In the genomic region with DNA sequence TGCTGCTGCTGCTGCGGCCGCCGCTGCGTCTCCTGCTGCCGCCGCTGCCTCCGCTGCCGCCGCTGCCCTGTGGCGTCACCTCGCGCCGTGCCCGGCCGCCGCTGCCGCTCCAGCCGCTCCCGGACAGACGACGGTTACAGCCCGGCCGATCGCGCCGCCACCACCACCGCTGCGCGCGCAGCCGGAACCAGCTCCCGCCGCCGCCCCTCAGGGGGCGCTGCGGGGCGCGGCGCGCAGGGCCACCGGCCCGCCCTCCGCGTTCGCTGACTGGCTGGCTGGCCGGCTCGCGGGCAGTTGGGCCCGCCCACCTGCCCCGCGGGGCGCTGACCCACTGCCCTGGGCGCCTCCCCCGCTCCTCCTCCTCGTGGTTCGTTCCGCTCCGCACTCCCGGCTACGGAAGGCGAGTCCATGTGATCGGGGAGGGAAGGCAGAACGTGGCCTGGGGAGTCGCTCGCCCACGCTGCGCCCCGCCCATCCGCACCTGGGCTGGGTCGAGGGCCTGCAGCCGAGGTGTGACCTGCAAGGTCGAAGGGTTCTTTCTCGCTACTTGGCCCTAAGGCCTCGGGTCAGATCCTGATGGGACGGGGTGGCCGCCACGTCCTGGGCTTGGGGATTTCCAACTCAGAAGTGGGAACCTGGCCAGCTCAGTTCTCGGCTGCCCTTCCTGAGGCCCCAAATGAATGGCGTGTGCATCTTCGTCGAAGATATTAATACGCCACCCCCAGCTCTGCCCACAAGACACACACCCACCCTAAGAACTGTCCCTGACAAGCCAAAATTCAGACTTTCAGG, we compare ENCODE assay signal across 1 cellular context.
TF ChIP-seq lines count a peak whose summit lies in the region.

Gene PTP4A2, minus strand, starts transcription at position 185 of the 792 bp plus-strand sequence. CDS start 19,303 bp downstream, outside the sequence.

TF ChIP-seq in K562, 482 proteins besides CTCF, POLR2A, EP300 and RAD21 (continued from another document and continues in another):
- TF ChIP-seq CCAR2 (IDR thresholded peaks at IDR 0.05; ENCODE audit: low read depth, low read length) (no peak), TCFL5 (CRISPR knock-in tag; conservative IDR thresholded peaks at IDR 0.05) (no peak), ZNF121 (CRISPR knock-in tag; conservative IDR thresholded peaks at IDR 0.05) (no peak), PURB (CRISPR knock-in tag; IDR thresholded peaks at IDR 0.05; ENCODE audit: low read depth) (no peak), SRSF3 (IDR thresholded peaks at IDR 0.05; ENCODE audit: insufficient read depth, low read length) (no peak), USF2 (CRISPR knock-in tag; IDR thresholded peaks at IDR 0.05) (no peak; the same call in 1 of the 2 replicates), MEF2A (IDR thresholded peaks at IDR 0.05; ENCODE audit: control insufficient read depth, low read depth, low read length) (no peak), MTA3 (IDR thresholded peaks at IDR 0.05; ENCODE audit: borderline replicate concordance) (peak; percentile 94), FOXP1 (CRISPR knock-in tag; IDR thresholded peaks at IDR 0.05) (peak; percentile 83), YY1 (IDR thresholded peaks at IDR 0.05; ENCODE audit: borderline replicate concordance in 1 of 3, control insufficient read depth in 1 of 3, extremely low read depth in 1 of 3, insufficient read depth in 3 of 3, insufficient read length in 1 of 3, insufficient replicate concordance in 2 of 3, low read depth in 1 of 3, low read length in 2 of 3) (peak in 2 of 3 experiments; percentile 57 to 79), ZKSCAN8 (CRISPR knock-in tag; IDR thresholded peaks at IDR 0.05) (no peak), DDX20 (tag; IDR thresholded peaks at IDR 0.05; ENCODE audit: low read depth) (no peak), NFE2 (IDR thresholded peaks at IDR 0.05; ENCODE audit: low read depth) (0 out of 2 replicates have a peak, but pooled peaks have one; percentile 15), POLR3G (IDR thresholded peaks at IDR 0.05; ENCODE audit: extremely low read depth, insufficient read length, insufficient replicate concordance) (no peak), ZFP36 (IDR thresholded peaks at IDR 0.05; ENCODE audit: low read depth, low read length, partially characterized antibody) (peak; percentile 3), STAT5B (CRISPR knock-in tag; IDR thresholded peaks at IDR 0.05) (no peak), ZNF785 (CRISPR knock-in tag; IDR thresholded peaks at IDR 0.05) (no peak), ZNF146 (CRISPR knock-in tag; IDR thresholded peaks at IDR 0.05; ENCODE audit: unreplicated experiment) (peak; percentile 37), ZBTB1 (CRISPR knock-in tag; IDR thresholded peaks at IDR 0.05; ENCODE audit: borderline replicate concordance, low read depth) (no peak; the same call in 1 of the 2 replicates), SUPT5H (IDR thresholded peaks at IDR 0.05) (peak; percentile 60), ZNF444 (CRISPR knock-in tag; IDR thresholded peaks at IDR 0.05) (no peak), KAT7 (CRISPR knock-in tag; IDR thresholded peaks at IDR 0.05; ENCODE audit: borderline replicate concordance) (peak; percentile 78; the same call in 1 of the 2 replicates), EWSR1 (IDR thresholded peaks at IDR 0.05; ENCODE audit: borderline replicate concordance, low read depth, partially characterized antibody) (no peak), ZSCAN29 (IDR thresholded peaks at IDR 0.05) (no peak), CREM (IDR thresholded peaks at IDR 0.05; ENCODE audit: low read depth) (peak; percentile 95), HMGN3 (IDR thresholded peaks at IDR 0.05; ENCODE audit: borderline replicate concordance, extremely low read depth, insufficient read length, low read depth, low read length) (peak; percentile 99), MGA (IDR thresholded peaks at IDR 0.05) (peak; percentile 100)
- TF ChIP-seq, protein P1, sequence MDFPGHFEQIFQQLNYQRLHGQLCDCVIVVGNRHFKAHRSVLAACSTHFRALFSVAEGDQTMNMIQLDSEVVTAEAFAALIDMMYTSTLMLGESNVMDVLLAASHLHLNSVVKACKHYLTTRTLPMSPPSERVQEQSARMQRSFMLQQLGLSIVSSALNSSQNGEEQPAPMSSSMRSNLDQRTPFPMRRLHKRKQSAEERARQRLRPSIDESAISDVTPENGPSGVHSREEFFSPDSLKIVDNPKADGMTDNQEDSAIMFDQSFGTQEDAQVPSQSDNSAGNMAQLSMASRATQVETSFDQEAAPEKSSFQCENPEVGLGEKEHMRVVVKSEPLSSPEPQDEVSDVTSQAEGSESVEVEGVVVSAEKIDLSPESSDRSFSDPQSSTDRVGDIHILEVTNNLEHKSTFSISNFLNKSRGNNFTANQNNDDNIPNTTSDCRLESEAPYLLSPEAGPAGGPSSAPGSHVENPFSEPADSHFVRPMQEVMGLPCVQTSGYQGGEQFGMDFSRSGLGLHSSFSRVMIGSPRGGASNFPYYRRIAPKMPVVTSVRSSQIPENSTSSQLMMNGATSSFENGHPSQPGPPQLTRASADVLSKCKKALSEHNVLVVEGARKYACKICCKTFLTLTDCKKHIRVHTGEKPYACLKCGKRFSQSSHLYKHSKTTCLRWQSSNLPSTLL (IDR thresholded peaks at IDR 0.05), result no peak
- TF ChIP-seq, protein P2, sequence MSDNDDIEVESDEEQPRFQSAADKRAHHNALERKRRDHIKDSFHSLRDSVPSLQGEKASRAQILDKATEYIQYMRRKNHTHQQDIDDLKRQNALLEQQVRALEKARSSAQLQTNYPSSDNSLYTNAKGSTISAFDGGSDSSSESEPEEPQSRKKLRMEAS (CRISPR knock-in tag; IDR thresholded peaks at IDR 0.05), result peak; percentile 100
- TF ChIP-seq, protein P3, sequence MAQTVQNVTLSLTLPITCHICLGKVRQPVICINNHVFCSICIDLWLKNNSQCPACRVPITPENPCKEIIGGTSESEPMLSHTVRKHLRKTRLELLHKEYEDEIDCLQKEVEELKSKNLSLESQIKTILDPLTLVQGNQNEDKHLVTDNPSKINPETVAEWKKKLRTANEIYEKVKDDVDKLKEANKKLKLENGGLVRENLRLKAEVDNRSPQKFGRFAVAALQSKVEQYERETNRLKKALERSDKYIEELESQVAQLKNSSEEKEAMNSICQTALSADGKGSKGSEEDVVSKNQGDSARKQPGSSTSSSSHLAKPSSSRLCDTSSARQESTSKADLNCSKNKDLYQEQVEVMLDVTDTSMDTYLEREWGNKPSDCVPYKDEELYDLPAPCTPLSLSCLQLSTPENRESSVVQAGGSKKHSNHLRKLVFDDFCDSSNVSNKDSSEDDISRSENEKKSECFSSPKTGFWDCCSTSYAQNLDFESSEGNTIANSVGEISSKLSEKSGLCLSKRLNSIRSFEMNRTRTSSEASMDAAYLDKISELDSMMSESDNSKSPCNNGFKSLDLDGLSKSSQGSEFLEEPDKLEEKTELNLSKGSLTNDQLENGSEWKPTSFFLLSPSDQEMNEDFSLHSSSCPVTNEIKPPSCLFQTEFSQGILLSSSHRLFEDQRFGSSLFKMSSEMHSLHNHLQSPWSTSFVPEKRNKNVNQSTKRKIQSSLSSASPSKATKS (CRISPR knock-in tag; IDR thresholded peaks at IDR 0.05), result no peak
- TF ChIP-seq, protein P4, sequence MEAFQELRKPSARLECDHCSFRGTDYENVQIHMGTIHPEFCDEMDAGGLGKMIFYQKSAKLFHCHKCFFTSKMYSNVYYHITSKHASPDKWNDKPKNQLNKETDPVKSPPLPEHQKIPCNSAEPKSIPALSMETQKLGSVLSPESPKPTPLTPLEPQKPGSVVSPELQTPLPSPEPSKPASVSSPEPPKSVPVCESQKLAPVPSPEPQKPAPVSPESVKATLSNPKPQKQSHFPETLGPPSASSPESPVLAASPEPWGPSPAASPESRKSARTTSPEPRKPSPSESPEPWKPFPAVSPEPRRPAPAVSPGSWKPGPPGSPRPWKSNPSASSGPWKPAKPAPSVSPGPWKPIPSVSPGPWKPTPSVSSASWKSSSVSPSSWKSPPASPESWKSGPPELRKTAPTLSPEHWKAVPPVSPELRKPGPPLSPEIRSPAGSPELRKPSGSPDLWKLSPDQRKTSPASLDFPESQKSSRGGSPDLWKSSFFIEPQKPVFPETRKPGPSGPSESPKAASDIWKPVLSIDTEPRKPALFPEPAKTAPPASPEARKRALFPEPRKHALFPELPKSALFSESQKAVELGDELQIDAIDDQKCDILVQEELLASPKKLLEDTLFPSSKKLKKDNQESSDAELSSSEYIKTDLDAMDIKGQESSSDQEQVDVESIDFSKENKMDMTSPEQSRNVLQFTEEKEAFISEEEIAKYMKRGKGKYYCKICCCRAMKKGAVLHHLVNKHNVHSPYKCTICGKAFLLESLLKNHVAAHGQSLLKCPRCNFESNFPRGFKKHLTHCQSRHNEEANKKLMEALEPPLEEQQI (IDR thresholded peaks at IDR 0.05), result peak; percentile 35; the same call in 1 of the 2 replicates
